8 cellular contexts compared by ENCODE assay signal in the genomic region with DNA sequence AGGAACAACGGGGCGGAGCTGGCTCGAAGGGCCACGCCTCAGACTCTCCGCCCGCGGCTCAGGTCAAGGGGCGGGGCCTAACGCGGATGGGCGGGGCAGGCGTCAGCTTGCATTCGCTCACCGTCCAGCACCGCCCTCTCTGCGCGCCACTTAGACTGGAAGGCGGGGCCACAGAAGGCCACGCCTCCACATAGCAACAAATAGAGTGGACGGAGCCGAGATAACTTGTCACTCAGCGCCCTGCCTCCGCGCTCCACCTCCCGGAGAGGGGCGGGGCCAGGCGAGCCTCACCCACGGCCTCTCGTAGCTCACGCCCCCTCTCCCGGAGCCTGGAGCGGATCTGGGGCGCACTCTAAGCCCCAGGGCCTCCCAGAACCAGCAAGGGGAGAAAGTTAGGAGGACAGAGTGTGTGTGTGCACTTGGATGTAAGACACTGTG. TPM values are rescaled to one million over a fixed set of nuclear protein-coding genes. Genes with fewer than 3 reads are reported as not detected.
DNase-seq lines count a peak whose midpoint lies in the region; ATAC-seq and TF ChIP-seq lines count a peak whose summit lies in the region.

No MANE protein-coding gene starts in this region.

- POLR2A ChIA-PET in naive thymus-derived CD8-positive, alpha-beta T cell (lab: Charles Lee) = interaction anchor here (0.7 to 3.2 kb wide), 15 partner anchors 17 to 798 kb away, joined by 3 to 21 read pairs (median 5); partner anchors contain the start of genes C19orf47, HNRNPUL1, PLD3 and SERTAD1

- peaks cover 24% of the 10 kb centered on the region for H3K27me3 Mint-ChIP-seq in activated T-helper 2 cell treated with anti-CD3 and anti-CD28 coated beads, Interferon-gamma antibody, Interleukin-2, Interleukin-4, amounts not matched to agents 10 μg/mL and 5 μg/mL and 100 μg/mL, durations not matched to agents 14 hours and 24 hours and 36 hours (ENCODE audit: low read depth)
- H3K27me3 Mint-ChIP-seq in naive thymus-derived CD8-positive, alpha-beta T cell = peaks cover 5 to 11% (median 8%) of the 10 kb centered on the region in 5 donors
- peaks cover 30% of the 10 kb centered on the region for H3K27me3 Mint-ChIP-seq in stimulated activated memory B cell treated with anti-CD40 and anti-IgM and Interleukin-4, amounts not matched to agents 10 μg/mL and 1 μg/mL and 100 μg/mL, for 72 hours

- no peak overlapping the region for H3K27ac ChIP-seq in DOHH2 (ENCODE audit: low read depth, low read length)
- peak overlapping the region; percentile 83 for H3K27ac ChIP-seq in fibroblast of lung (ENCODE audit: insufficient read depth, low read length)

- peak; percentile 79 to 85 for ATAC-seq in naive thymus-derived CD8-positive, alpha-beta T cell
- peak; percentile 96 for ATAC-seq in stimulated activated memory B cell treated with anti-CD40 and anti-IgM and Interleukin-4, amounts not matched to agents 10 μg/mL and 1 μg/mL and 100 μg/mL, for 72 hours

- H2AFZ ChIP-seq in fibroblast of lung (ENCODE audit: low read length) = peak overlapping the region; percentile 84

- H3K9ac ChIP-seq in fibroblast of lung (ENCODE audit: insufficient read depth, low read length) = peak overlapping the region; percentile 85

- H3K4me1 ChIP-seq in DOHH2 (ENCODE audit: control insufficient read depth, low read length) = peaks cover 36% of the 10 kb centered on the region
- peaks cover 12% of the 10 kb centered on the region for H3K4me1 ChIP-seq in fibroblast of lung (ENCODE audit: control insufficient read depth, extremely low read depth, insufficient read depth, low read length)

- peaks cover 21% of the 10 kb centered on the region for H3K4me1 Mint-ChIP-seq in activated T-helper 2 cell treated with anti-CD3 and anti-CD28 coated beads, Interferon-gamma antibody, Interleukin-2, Interleukin-4, amounts not matched to agents 10 μg/mL and 5 μg/mL and 100 μg/mL, durations not matched to agents 14 hours and 24 hours and 36 hours (ENCODE audit: low read depth)
- H3K4me1 Mint-ChIP-seq in naive thymus-derived CD8-positive, alpha-beta T cell = peaks cover 25 to 42% (median 28%) of the 10 kb centered on the region in 4 donors
- H3K4me1 Mint-ChIP-seq in stimulated activated memory B cell treated with anti-CD40 and anti-IgM and Interleukin-4, amounts not matched to agents 10 μg/mL and 1 μg/mL and 100 μg/mL, for 72 hours = peaks cover 48% of the 10 kb centered on the region

- H3K36me3 Mint-ChIP-seq in activated T-helper 2 cell treated with anti-CD3 and anti-CD28 coated beads, Interferon-gamma antibody, Interleukin-2, Interleukin-4, amounts not matched to agents 10 μg/mL and 5 μg/mL and 100 μg/mL, durations not matched to agents 14 hours and 24 hours and 36 hours (ENCODE audit: low read depth) = peaks cover 5% of the 10 kb centered on the region
- H3K36me3 Mint-ChIP-seq in naive thymus-derived CD8-positive, alpha-beta T cell = no peaks in the 10 kb centered on the region
- no peaks in the 10 kb centered on the region for H3K36me3 Mint-ChIP-seq in stimulated activated memory B cell treated with anti-CD40 and anti-IgM and Interleukin-4, amounts not matched to agents 10 μg/mL and 1 μg/mL and 100 μg/mL, for 72 hours

- peak overlapping the region; percentile 78 for H3K27ac Mint-ChIP-seq in activated T-helper 2 cell treated with anti-CD3 and anti-CD28 coated beads, Interferon-gamma antibody, Interleukin-2, Interleukin-4, amounts not matched to agents 10 μg/mL and 5 μg/mL and 100 μg/mL, durations not matched to agents 14 hours and 24 hours and 36 hours
- H3K27ac Mint-ChIP-seq in naive thymus-derived CD8-positive, alpha-beta T cell = peak overlapping the region; percentile 64 to 96 (median 90)
- peak overlapping the region; percentile 82 for H3K27ac Mint-ChIP-seq in stimulated activated memory B cell treated with anti-CD40 and anti-IgM and Interleukin-4, amounts not matched to agents 10 μg/mL and 1 μg/mL and 100 μg/mL, for 72 hours

- intact Hi-C loops in activated T-helper 2 cell treated with anti-CD3 and anti-CD28 coated beads, Interferon-gamma antibody, Interleukin-2, Interleukin-4, amounts not matched to agents 10 μg/mL and 5 μg/mL and 100 μg/mL, durations not matched to agents 14 hours and 24 hours and 36 hours (cut with micrococcal nuclease) = loop anchor here (1.0 to 5.0 kb wide), 3 partner anchors 22 to 147 kb away; no protein-coding TSS in a partner anchor

- H3K4me3 ChIP-seq in DOHH2 (ENCODE audit: low read length) = peak overlapping the region; percentile 81
- H3K4me3 ChIP-seq in H7 (ENCODE audit: insufficient read depth, low read depth, low read length) = peak overlapping the region; percentile 69
- H3K4me3 ChIP-seq in fibroblast of lung (replicated peaks in 1 of 4; ENCODE audit: control extremely low read depth in 1 of 4, insufficient read depth in 1 of 4, low read depth in 3 of 4, low read length in 4 of 4) = peak overlapping the region; percentile 76 to 87 (median 80)

- H3K36me3 ChIP-seq in DOHH2 (ENCODE audit: control insufficient read depth, low read length) (no peaks in the 10 kb centered on the region), H7 (replicated peaks; ENCODE audit: control insufficient read depth, insufficient read depth, low read length) (no peaks in the 10 kb centered on the region), fibroblast of lung (ENCODE audit: control insufficient read depth, insufficient read depth, low read length) (no peaks in the 10 kb centered on the region)

- no peaks in the 10 kb centered on the region for H3K79me2 ChIP-seq in DOHH2 (ENCODE audit: control insufficient read depth, low read length)
- no peaks in the 10 kb centered on the region for H3K79me2 ChIP-seq in fibroblast of lung (ENCODE audit: control insufficient read depth, insufficient read depth, low read length)

- H4K20me1 ChIP-seq in DOHH2 (ENCODE audit: control insufficient read depth, insufficient read depth, low read depth, low read length) (no peaks in the 10 kb centered on the region), fibroblast of lung (ENCODE audit: control insufficient read depth, extremely low read depth, insufficient read depth, low read length) (no peaks in the 10 kb centered on the region)

- H3K4me3 Mint-ChIP-seq in activated T-helper 2 cell treated with anti-CD3 and anti-CD28 coated beads, Interferon-gamma antibody, Interleukin-2, Interleukin-4, amounts not matched to agents 10 μg/mL and 5 μg/mL and 100 μg/mL, durations not matched to agents 14 hours and 24 hours and 36 hours (ENCODE audit: low read depth) = peak overlapping the region; percentile 87
- peak overlapping the region; percentile 78 to 94 (median 88) for H3K4me3 Mint-ChIP-seq in naive thymus-derived CD8-positive, alpha-beta T cell
- peak overlapping the region; percentile 80 for H3K4me3 Mint-ChIP-seq in stimulated activated memory B cell treated with anti-CD40 and anti-IgM and Interleukin-4, amounts not matched to agents 10 μg/mL and 1 μg/mL and 100 μg/mL, for 72 hours

- no peaks in the 10 kb centered on the region for H3K9me2 ChIP-seq in DOHH2 (replicated peaks; ENCODE audit: control insufficient read depth, low read length)

- DNase-seq in H7 (peak; percentile 99), LoVo (ENCODE audit: low spot score) (peak; percentile 99), RPMI8226 (peak; percentile 98), fibroblast of lung (ENCODE audit: low read depth in 2 of 2) (peak; percentile 97 to 99)
- DNase-seq in activated T-helper 2 cell treated with anti-CD3 and anti-CD28 coated beads, Interferon-gamma antibody, Interleukin-2, Interleukin-4, amounts not matched to agents 10 μg/mL and 5 μg/mL and 100 μg/mL, durations not matched to agents 14 hours and 24 hours and 36 hours (ENCODE audit: low spot score) = peak; percentile 99
- peak; percentile 98 to 100 (median 99) for DNase-seq in naive thymus-derived CD8-positive, alpha-beta T cell

- no peaks in the 10 kb centered on the region for H3F3A ChIP-seq in DOHH2 (ENCODE audit: control insufficient read depth, insufficient read depth)

- H3K27me3 ChIP-seq in DOHH2 (ENCODE audit: control insufficient read depth, low read length) = peaks cover 13% of the 10 kb centered on the region
- H3K27me3 ChIP-seq in H7 (ENCODE audit: control insufficient read depth, insufficient read depth, low read length) = peaks cover 29% of the 10 kb centered on the region
- no peaks in the 10 kb centered on the region for H3K27me3 ChIP-seq in fibroblast of lung (ENCODE audit: control insufficient read depth, insufficient read depth, low read length)

- no peaks in the 10 kb centered on the region for H3K9me3 Mint-ChIP-seq in activated T-helper 2 cell treated with anti-CD3 and anti-CD28 coated beads, Interferon-gamma antibody, Interleukin-2, Interleukin-4, amounts not matched to agents 10 μg/mL and 5 μg/mL and 100 μg/mL, durations not matched to agents 14 hours and 24 hours and 36 hours
- H3K9me3 Mint-ChIP-seq in naive thymus-derived CD8-positive, alpha-beta T cell = no peaks in the 10 kb centered on the region
- no peaks in the 10 kb centered on the region for H3K9me3 Mint-ChIP-seq in stimulated activated memory B cell treated with anti-CD40 and anti-IgM and Interleukin-4, amounts not matched to agents 10 μg/mL and 1 μg/mL and 100 μg/mL, for 72 hours

- H3K4me2 ChIP-seq in DOHH2 (ENCODE audit: low read length) (peak overlapping the region; percentile 97), fibroblast of lung (ENCODE audit: extremely low read depth, insufficient read depth, low read length) (peak overlapping the region; percentile 92)

- TF ChIP-seq CTCF in DOHH2 (IDR thresholded peaks at IDR 0.05; ENCODE audit: low read depth, low read length, poor library complexity, severe bottlenecking) (no peak), fibroblast of lung (conservative IDR thresholded peaks at IDR 0.05 in 1 of 2, IDR thresholded peaks at IDR 0.05 in 1 of 2; ENCODE audit: low read depth in 1 of 2, low read length in 2 of 2) (no peak)

- H3K9me3 ChIP-seq in DOHH2 (ENCODE audit: control insufficient read depth, insufficient read depth, low read length) = no peaks in the 10 kb centered on the region
- H3K9me3 ChIP-seq in fibroblast of lung (ENCODE audit: control insufficient read depth, insufficient read depth, low read depth, low read length) = no peaks in the 10 kb centered on the region

RNA-seq across cellular contexts. Expression of gene BLVRB, which starts 0.3 kb away (rescaled TPM):
- total RNA-seq in H7 (2014; rRNA removed; shearing (Covaris generic)) = 43.6 and 53.8 TPM in 2 replicates
- 10.4 and 11.3 TPM in 2 replicates for total RNA-seq in activated T-helper 2 cell treated with anti-CD3 and anti-CD28 coated beads, Interferon-gamma antibody, Interleukin-2, Interleukin-4, amounts not matched to agents 10 μg/mL and 5 μg/mL and 100 μg/mL, durations not matched to agents 14 hours and 24 hours and 36 hours
- 105 and 145 TPM in 2 replicates for total RNA-seq in fibroblast of lung
- polyA plus RNA-seq in fibroblast of lung = 40.0 and 50.8 TPM in 2 replicates
- 75.5 and 101 TPM in 2 replicates for polyA plus RNA-seq in fibroblast of lung (2012)
- polyA minus RNA-seq in fibroblast of lung (ENCODE audit: low replicate concordance) = 127 and 144 TPM in 2 replicates
- 10 to 100 TPM; 11.8 to 12.8 TPM for total RNA-seq in naive thymus-derived CD8-positive, alpha-beta T cell
- polyA plus RNA-seq in naive thymus-derived CD8-positive, alpha-beta T cell = 10 to 100 TPM; 17.3 to 27.8 (median 22.6) TPM

RNA-seq across cellular contexts. Expression of gene SPTBN4, which starts 1.0 kb away (rescaled TPM):
- 0.78 and 1.1 TPM in 2 replicates for total RNA-seq in H7 (2014; rRNA removed; shearing (Covaris generic))
- total RNA-seq in activated T-helper 2 cell treated with anti-CD3 and anti-CD28 coated beads, Interferon-gamma antibody, Interleukin-2, Interleukin-4, amounts not matched to agents 10 μg/mL and 5 μg/mL and 100 μg/mL, durations not matched to agents 14 hours and 24 hours and 36 hours = 0.30 and 0.57 TPM in 2 replicates
- total RNA-seq in fibroblast of lung = 3.9 and 6.6 TPM in 2 replicates
- polyA plus RNA-seq in fibroblast of lung = 1.3 and 2.0 TPM in 2 replicates
- polyA plus RNA-seq in fibroblast of lung (2012) = 1.7 and 3.7 TPM in 2 replicates
- polyA minus RNA-seq in fibroblast of lung (ENCODE audit: low replicate concordance) = 0.08 and 0.89 TPM in 2 replicates
- under 1 TPM; 0.47 to 0.62 TPM for total RNA-seq in naive thymus-derived CD8-positive, alpha-beta T cell
- under 1 TPM in 1 of 3 donors, not detected in 2; 0.13 TPM for polyA plus RNA-seq in naive thymus-derived CD8-positive, alpha-beta T cell

RNA-seq across cellular contexts. Expression of gene SERTAD3, which starts 21.7 kb away (rescaled TPM):
- total RNA-seq in H7 (2014; rRNA removed; shearing (Covaris generic)) = 26.0 and 29.9 TPM in 2 replicates
- 12.5 and 13.1 TPM in 2 replicates for total RNA-seq in activated T-helper 2 cell treated with anti-CD3 and anti-CD28 coated beads, Interferon-gamma antibody, Interleukin-2, Interleukin-4, amounts not matched to agents 10 μg/mL and 5 μg/mL and 100 μg/mL, durations not matched to agents 14 hours and 24 hours and 36 hours
- total RNA-seq in fibroblast of lung = 22.3 and 23.6 TPM in 2 replicates
- polyA plus RNA-seq in fibroblast of lung = 15.1 and 24.8 TPM in 2 replicates
- 16.5 and 21.9 TPM in 2 replicates for polyA plus RNA-seq in fibroblast of lung (2012)
- 15.4 and 44.3 TPM in 2 replicates for polyA minus RNA-seq in fibroblast of lung (ENCODE audit: low replicate concordance)
- total RNA-seq in naive thymus-derived CD8-positive, alpha-beta T cell = 10 to 100 TPM in 1 of 2 experiments, 1 to 10 TPM in 1; 9.5 to 10.6 TPM
- polyA plus RNA-seq in naive thymus-derived CD8-positive, alpha-beta T cell = 1 to 10 TPM; 2.3 to 9.2 (median 2.9) TPM

RNA-seq across cellular contexts. Expression of gene SERTAD1, which starts 40.0 kb away (rescaled TPM):
- total RNA-seq in H7 (2014; rRNA removed; shearing (Covaris generic)) = 3.7 and 4.4 TPM in 2 replicates
- 17.5 and 18.1 TPM in 2 replicates for total RNA-seq in activated T-helper 2 cell treated with anti-CD3 and anti-CD28 coated beads, Interferon-gamma antibody, Interleukin-2, Interleukin-4, amounts not matched to agents 10 μg/mL and 5 μg/mL and 100 μg/mL, durations not matched to agents 14 hours and 24 hours and 36 hours
- 19.2 and 27.2 TPM in 2 replicates for total RNA-seq in fibroblast of lung
- 7.2 and 12.7 TPM in 2 replicates for polyA plus RNA-seq in fibroblast of lung
- 10.2 and 18.3 TPM in 2 replicates for polyA plus RNA-seq in fibroblast of lung (2012)
- polyA minus RNA-seq in fibroblast of lung (ENCODE audit: low replicate concordance) = 3.7 and 7.2 TPM in 2 replicates
- 1 to 10 TPM; 6.2 to 8.1 TPM for total RNA-seq in naive thymus-derived CD8-positive, alpha-beta T cell
- polyA plus RNA-seq in naive thymus-derived CD8-positive, alpha-beta T cell = 10 to 100 TPM in 1 of 3 donors, 1 to 10 TPM in 2; 2.6 to 10.4 (median 3.5) TPM

RNA-seq across cellular contexts. Expression of gene PRX, which starts 52.6 kb away (rescaled TPM):
- 5.0 and 10.7 TPM in 2 replicates for total RNA-seq in H7 (2014; rRNA removed; shearing (Covaris generic))
- total RNA-seq in activated T-helper 2 cell treated with anti-CD3 and anti-CD28 coated beads, Interferon-gamma antibody, Interleukin-2, Interleukin-4, amounts not matched to agents 10 μg/mL and 5 μg/mL and 100 μg/mL, durations not matched to agents 14 hours and 24 hours and 36 hours = 0.83 and 0.87 TPM in 2 replicates
- total RNA-seq in fibroblast of lung = 3.1 and 3.6 TPM in 2 replicates
- polyA plus RNA-seq in fibroblast of lung = 0.84 and 0.91 TPM in 2 replicates
- 1.5 and 1.9 TPM in 2 replicates for polyA plus RNA-seq in fibroblast of lung (2012)
- polyA minus RNA-seq in fibroblast of lung (ENCODE audit: low replicate concordance) = 0.94 and 2.0 TPM in 2 replicates
- 1 to 10 TPM; 3.8 to 4.0 TPM for total RNA-seq in naive thymus-derived CD8-positive, alpha-beta T cell
- polyA plus RNA-seq in naive thymus-derived CD8-positive, alpha-beta T cell = under 1 TPM; 0.39 to 0.49 (median 0.44) TPM
